In genomic region chr15:90264649-90265048, GRCh38 we compare ENCODE assay signal across 6 cellular contexts. TPM values are rescaled to one million over a fixed set of nuclear protein-coding genes. Genes with fewer than 3 reads are reported as not detected.
DNase-seq lines count a peak whose midpoint lies in the region.

No MANE protein-coding gene starts in this region.

- peaks cover 25% of the 10 kb centered on the region for H3K36me3 ChIP-seq in mesodermal cell (ENCODE audit: control insufficient read depth, insufficient read depth, low read length)

- H3K4me1 Mint-ChIP-seq in activated naive CD4-positive, alpha-beta T cell treated with anti-CD3 and anti-CD28 coated beads, Interleukin-2, amount 10 ng/mL, durations not matched to agents 7 days and 5 days: peaks cover 44% of the 10 kb centered on the region

- H3K4me3 ChIP-seq in mesodermal cell (ENCODE audit: extremely low read depth, insufficient read depth, low read length, poor library complexity, severe bottlenecking): peak overlapping the region; percentile 68

- DNase-seq in LHCN-M2 (ENCODE audit: low read depth) (peak; percentile 20), GF-D8 (lab: John Stamatoyannopoulos, UW) (no peak), NCI-H1930 (lab: John Stamatoyannopoulos, UW) (no peak), NCI-H187 treated with DMSO at 0.1 percent for 48 hours (lab: John Stamatoyannopoulos, UW) (no peak)
- peak; percentile 33 for DNase-seq in activated naive CD4-positive, alpha-beta T cell treated with anti-CD3 and anti-CD28 coated beads, Interleukin-2, amount 10 ng/mL, durations not matched to agents 7 days and 5 days

- H3K9me3 Mint-ChIP-seq in activated naive CD4-positive, alpha-beta T cell treated with anti-CD3 and anti-CD28 coated beads, Interleukin-2, amount 10 ng/mL, durations not matched to agents 7 days and 5 days: no peaks in the 10 kb centered on the region

- H3K4me3 Mint-ChIP-seq in activated naive CD4-positive, alpha-beta T cell treated with anti-CD3 and anti-CD28 coated beads, Interleukin-2, amount 10 ng/mL, durations not matched to agents 7 days and 5 days: peak overlapping the region; percentile 95

- CTCF ChIA-PET in activated naive CD4-positive, alpha-beta T cell treated with anti-CD3 and anti-CD28 coated beads, Interleukin-2, amount 10 ng/mL, durations not matched to agents 7 days and 5 days (lab: Charles Lee): no interaction called here

- H3K27me3 Mint-ChIP-seq in activated naive CD4-positive, alpha-beta T cell treated with anti-CD3 and anti-CD28 coated beads, Interleukin-2, amount 10 ng/mL, durations not matched to agents 7 days and 5 days: no peaks in the 10 kb centered on the region

- WGBS in mesodermal cell (ENCODE audit: insufficient coverage in 2 of 2), 2 experiments: 60 to 85% methylated on average over 4 of the region's 4 CpGs

- no peaks in the 10 kb centered on the region for H3K9me3 ChIP-seq in mesodermal cell (ENCODE audit: control insufficient read depth, low read length)

- H3K4me1 ChIP-seq in mesodermal cell (ENCODE audit: control insufficient read depth, insufficient read depth, low read length, poor library complexity, severe bottlenecking): peaks cover 11% of the 10 kb centered on the region

- H3K27ac ChIP-seq in mesodermal cell (ENCODE audit: low read depth, low read length, severe bottlenecking): peak overlapping the region; percentile 93

- peak overlapping the region; percentile 98 for H3K27ac Mint-ChIP-seq in activated naive CD4-positive, alpha-beta T cell treated with anti-CD3 and anti-CD28 coated beads, Interleukin-2, amount 10 ng/mL, durations not matched to agents 7 days and 5 days

- peaks cover 17% of the 10 kb centered on the region for H3K36me3 Mint-ChIP-seq in activated naive CD4-positive, alpha-beta T cell treated with anti-CD3 and anti-CD28 coated beads, Interleukin-2, amount 10 ng/mL, durations not matched to agents 7 days and 5 days

RNA-seq across cellular contexts. Expression of gene NGRN, which starts 0.8 kb away (rescaled TPM):
- total RNA-seq in LHCN-M2 (2014; rRNA removed): 74.1 and 87.5 TPM in 2 replicates
- polyA plus RNA-seq in LHCN-M2 (2012): 68.6 TPM
- polyA plus RNA-seq in mesodermal cell (2013, experiment 1 of 2): 73.3 TPM
- polyA plus RNA-seq in mesodermal cell (2013, experiment 2 of 2): 68.2 TPM

RNA-seq across cellular contexts. Expression of gene TTLL13, which starts 15.3 kb away (rescaled TPM):
- not detected in 2 replicates for total RNA-seq in LHCN-M2 (2014; rRNA removed)
- polyA plus RNA-seq in LHCN-M2 (2012): 0.05 TPM
- polyA plus RNA-seq in mesodermal cell (2013, experiment 1 of 2): 0.15 TPM
- polyA plus RNA-seq in mesodermal cell (2013, experiment 2 of 2): not detected

RNA-seq across cellular contexts. Expression of gene GDPGP1, which starts 30.6 kb away (rescaled TPM):
- total RNA-seq in LHCN-M2 (2014; rRNA removed): 4.5 and 4.7 TPM in 2 replicates
- polyA plus RNA-seq in LHCN-M2 (2012): 2.1 TPM
- 2.4 TPM for polyA plus RNA-seq in mesodermal cell (2013, experiment 1 of 2)
- 1.1 TPM for polyA plus RNA-seq in mesodermal cell (2013, experiment 2 of 2)

RNA-seq across cellular contexts. Expression of gene CIB1, which starts 30.9 kb away (rescaled TPM):
- 13.7 and 25.8 TPM in 2 replicates for total RNA-seq in LHCN-M2 (2014; rRNA removed)
- polyA plus RNA-seq in LHCN-M2 (2012): 99.7 TPM
- 49.5 TPM for polyA plus RNA-seq in mesodermal cell (2013, experiment 1 of 2)
- 44.5 TPM for polyA plus RNA-seq in mesodermal cell (2013, experiment 2 of 2)

Comparison
In these comparisons a context has a peak if more than half of its experiments do, and no peak if none do; other contexts are left out.
1. DNase-seq: peak in LHCN-M2 (single experiment) and activated naive CD4-positive, alpha-beta T cell treated with anti-CD3 and anti-CD28 coated beads, Interleukin-2, amount 10 ng/mL, durations not matched to agents 7 days and 5 days (single experiment); none in GF-D8 (single experiment), NCI-H1930 (0 of 2) and NCI-H187 treated with DMSO at 0.1 percent for 48 hours (single experiment).